In the genomic region with DNA sequence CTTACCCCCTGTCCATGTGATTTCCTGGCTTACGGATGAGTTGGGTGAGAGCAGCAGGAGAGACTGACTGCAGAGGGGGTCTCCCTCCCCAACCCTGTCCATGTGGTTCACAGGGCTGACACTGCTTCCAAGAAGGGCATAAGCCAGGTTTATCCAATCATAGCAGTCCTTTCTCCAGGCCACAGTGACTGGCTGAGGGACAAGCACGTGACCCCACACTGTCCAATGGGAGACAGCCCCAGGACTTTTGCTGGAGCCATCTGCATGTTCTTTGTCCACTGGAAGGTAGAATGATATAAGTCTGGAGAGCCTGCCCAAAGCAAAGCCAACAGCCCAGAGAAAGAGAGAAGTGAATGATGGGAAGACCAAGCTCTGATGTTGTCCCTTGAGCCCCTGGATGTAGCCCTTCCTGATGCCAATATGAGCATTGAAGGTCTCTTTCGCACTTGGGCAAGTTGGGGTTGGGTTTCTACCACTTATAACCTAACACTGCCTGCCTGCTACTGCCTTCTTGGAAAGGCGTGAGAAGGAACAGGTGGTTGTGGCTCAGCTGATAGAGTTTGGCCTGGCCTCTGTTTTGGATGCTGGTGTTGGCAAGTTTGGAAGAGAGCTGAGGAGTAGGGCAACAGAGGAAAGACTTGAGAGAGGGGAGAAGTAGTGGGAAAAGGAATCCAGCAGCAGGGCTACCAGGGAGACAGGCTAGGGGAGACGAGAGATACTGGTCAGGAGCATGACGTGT, we compare ENCODE assay signal across 20 cellular contexts. TPM values are rescaled to one million over a fixed set of nuclear protein-coding genes. Genes with fewer than 3 reads are reported as not detected.
"Had no signal": no experiment of that assay in that cellular context is flagged by ENCODE, and none has a peak within 500 bp of the region (broad histone marks: within the 10 kb centered on the region; RNA-seq: fewer than 3 reads in every experiment).

No MANE protein-coding gene starts in this region.

- H2AFZ ChIP-seq: neural progenitor cell, parathyroid adenoma had no signal

- H3K4me3 ChIP-seq: esophagus squamous epithelium, left ventricle myocardium inferior, lower lobe of right lung, neural progenitor cell, spleen, tibial nerve had no signal

- H3K79me2 ChIP-seq: parathyroid adenoma had no signal

- DNase-seq: effector memory CD8-positive, alpha-beta T cell; esophagus squamous epithelium; foreskin fibroblast; kidney; left cardiac atrium; left ventricle myocardium inferior; lower lobe of right lung; nucleus accumbens; spleen; stimulated activated CD4-positive, alpha-beta T cell treated with anti-CD3 and anti-CD28 coated beads, Interleukin-15, amount 100 ng/mL, for 24 hours; stimulated activated CD4-positive, alpha-beta T cell treated with anti-CD3 and anti-CD28 coated beads, Interleukin-1b, Interleukin-23, amount 100 ng/mL, for 48 hours; stimulated activated CD4-positive, alpha-beta T cell treated with anti-CD3 and anti-CD28 coated beads, Interleukin-4, amount 100 ng/mL, for 24 hours had no signal

- H3K36me3 ChIP-seq: esophagus squamous epithelium, left ventricle myocardium inferior, lower lobe of right lung, neural progenitor cell, spleen, tibial nerve had no signal

- H3K4me2 ChIP-seq: neural progenitor cell had no signal

- H3K27ac ChIP-seq: epithelial cell of prostate, esophagus squamous epithelium, left ventricle myocardium inferior, lower lobe of right lung, neural progenitor cell, parathyroid adenoma, spleen, tibial nerve had no signal

- H3K27me3 ChIP-seq: neural progenitor cell had no signal

- H3K9ac ChIP-seq: neural progenitor cell, parathyroid adenoma had no signal

- ATAC-seq: effector memory CD8-positive, alpha-beta T cell; left cardiac atrium; lower lobe of right lung; natural killer cell treated with Interleukin-12 subunit alpha and Interleukin-12 subunit beta and Interleukin-15 and Interleukin-18, amount 100 ng/mL, for 72 hours; sciatic nerve; stimulated activated memory B cell treated with anti-CD40 and anti-IgM and Interleukin-4, amounts not matched to agents 10 μg/mL and 1 μg/mL and 100 μg/mL, for 72 hours had no signal

- H3K4me1 ChIP-seq: esophagus squamous epithelium, left ventricle myocardium inferior, lower lobe of right lung, neural progenitor cell, parathyroid adenoma, tibial nerve had no signal

- H3K9me3 ChIP-seq: esophagus squamous epithelium, left ventricle myocardium inferior, lower lobe of right lung, spleen, tibial nerve had no signal

RNA-seq across cellular contexts. Expression of gene GRIP2, which starts 41.4 kb away (rescaled TPM):
- total RNA-seq: natural killer cell treated with Interleukin-12 subunit alpha and Interleukin-12 subunit beta and Interleukin-15 and Interleukin-18, amount 100 ng/mL, for 72 hours; pulmonary artery endothelial cell had no signal
